Comparison of ENCODE assay signal across 2 cellular contexts in genomic region chr6:117676577-117677218, GRCh38.
TF ChIP-seq lines count a peak whose summit lies in the region.

No MANE protein-coding gene starts in this region.

TF ChIP-seq in A549, 52 proteins besides CTCF, POLR2A, EP300 and RAD21 (continued from another document):
- no peak for TF ChIP-seq ATOH8 (CRISPR knock-in tag; IDR thresholded peaks at IDR 0.05; ENCODE audit: low read depth)
- no peak for TF ChIP-seq USF2 (IDR thresholded peaks at IDR 0.05)
- TF ChIP-seq BHLHE40 (IDR thresholded peaks at IDR 0.05; ENCODE audit: low read depth, low read length) = no peak
- no peak for TF ChIP-seq PHF8 (IDR thresholded peaks at IDR 0.05; ENCODE audit: borderline replicate concordance, low read depth)
- TF ChIP-seq HOXA7 (CRISPR knock-in tag; IDR thresholded peaks at IDR 0.05) = no peak
- no peak for TF ChIP-seq ZNF302 (CRISPR knock-in tag; IDR thresholded peaks at IDR 0.05)
- no peak for TF ChIP-seq ZC3H11A (IDR thresholded peaks at IDR 0.05)
- no peak for TF ChIP-seq RARB (CRISPR knock-in tag; IDR thresholded peaks at IDR 0.05)

TF ChIP-seq in HCT116, 20 proteins besides CTCF, POLR2A, EP300 and RAD21 (continued from another document):
- no peak for TF ChIP-seq ZBTB33 (IDR thresholded peaks at IDR 0.05; ENCODE audit: extremely low read depth, insufficient replicate concordance, low read length)
- no peak for TF ChIP-seq EGR1 (IDR thresholded peaks at IDR 0.05; ENCODE audit: low read depth)
- TF ChIP-seq REST (IDR thresholded peaks at IDR 0.05; ENCODE audit: low read depth) = no peak
- TF ChIP-seq TCF7L2 (IDR thresholded peaks at IDR 0.05; ENCODE audit: borderline replicate concordance, extremely low read depth, insufficient read depth, insufficient read length) = no peak
- TF ChIP-seq MAX (IDR thresholded peaks at IDR 0.05) = no peak
- TF ChIP-seq ZNF274 (IDR thresholded peaks at IDR 0.05; ENCODE audit: low read depth, low read length) = no peak
- TF ChIP-seq FOSL1 (IDR thresholded peaks at IDR 0.05; ENCODE audit: low read depth) = no peak
- no peak for TF ChIP-seq EZH2phosphoT487 (IDR thresholded peaks at IDR 0.05; ENCODE audit: borderline replicate concordance)
- TF ChIP-seq CBX3 (IDR thresholded peaks at IDR 0.05; ENCODE audit: low read depth) = no peak
TF ChIP-seq in HCT116: peak in this region for 0.
